21 cellular contexts compared by ENCODE assay signal in the genomic region with DNA sequence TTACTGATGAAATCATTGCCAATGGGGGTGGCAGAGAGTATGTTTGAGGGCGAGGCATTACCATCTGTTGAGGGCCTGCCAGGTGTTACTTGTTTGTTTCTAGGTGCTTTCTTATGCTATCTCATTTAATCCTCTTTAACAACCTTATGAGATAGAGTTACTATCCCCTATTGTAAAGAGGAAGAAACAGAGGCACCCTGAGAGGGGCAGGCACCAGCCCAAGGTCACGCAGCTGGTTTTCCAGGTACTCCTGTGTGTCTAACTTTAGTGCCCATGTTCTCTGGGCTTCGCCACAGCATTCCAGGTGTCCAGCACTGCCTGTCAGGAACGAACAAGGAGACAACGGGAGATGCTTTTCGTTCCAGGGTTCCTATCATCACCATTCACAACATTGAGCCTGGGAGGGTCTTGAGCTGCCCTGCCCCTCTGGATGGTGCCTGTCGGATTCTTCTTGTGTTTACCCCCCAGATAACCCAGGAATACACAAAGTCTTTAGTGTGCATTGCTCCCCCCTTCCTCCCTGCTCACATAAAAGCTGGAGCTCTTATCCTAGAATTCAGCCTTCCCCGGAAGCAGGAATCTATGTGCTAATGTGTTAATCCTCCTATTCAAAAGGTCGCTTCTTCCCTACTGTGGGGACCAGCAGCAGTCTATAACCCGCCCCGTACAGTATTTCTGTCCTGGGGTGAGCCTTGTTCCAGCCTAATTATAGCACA. TPM values are rescaled to one million over a fixed set of nuclear protein-coding genes. Genes with fewer than 3 reads are reported as not detected.
DNase-seq lines count a peak whose midpoint lies in the region; ATAC-seq and TF ChIP-seq lines count a peak whose summit lies in the region.
"Had no signal": no experiment of that assay in that cellular context is flagged by ENCODE, and none has a peak within 500 bp of the region (broad histone marks: within the 10 kb centered on the region; RNA-seq: fewer than 3 reads in every experiment).

No MANE protein-coding gene starts in this region.

- peaks cover 73% of the 10 kb centered on the region for H3K4me1 Mint-ChIP-seq in WTC11

- H3K9me3 Mint-ChIP-seq in WTC11 = no peaks in the 10 kb centered on the region

- CTCF ChIA-PET in WTC11 (lab: Charles Lee) = interaction anchor here (1.0 kb wide), 1 partner anchor 209 kb away, joined by 3 read pairs; no protein-coding TSS in a partner anchor

- no peaks in the 10 kb centered on the region for H3K36me3 Mint-ChIP-seq in WTC11
- H3K36me3 Mint-ChIP-seq: CD4-positive, CD25-positive, alpha-beta regulatory T cell had no signal

- H3K4me3 ChIP-seq in iPS-20b (ENCODE audit: low read length) = peak overlapping the region; percentile 8; the same call in 1 of the 2 replicates

- no peak for TF ChIP-seq CTCF in WTC11 (IDR thresholded peaks at IDR 0.05)

- no peaks in the 10 kb centered on the region for H3K36me3 ChIP-seq in iPS-20b (ENCODE audit: insufficient read depth, low read depth, low read length)
- H3K36me3 ChIP-seq: BE2C had no signal

- POLR2A ChIA-PET in WTC11 (lab: Charles Lee) = no interaction called here

- H3K4me1 ChIP-seq in iPS-20b (ENCODE audit: insufficient read depth, low read length) = peaks cover 34% of the 10 kb centered on the region
- H3K4me1 ChIP-seq: BE2C, Caco-2 had no signal

- H3K27ac Mint-ChIP-seq in WTC11 = peak overlapping the region; percentile 96
- H3K27ac Mint-ChIP-seq: CD4-positive, CD25-positive, alpha-beta regulatory T cell had no signal

- no peaks in the 10 kb centered on the region for H3K27me3 ChIP-seq in iPS-20b (ENCODE audit: insufficient read depth, low read length)
- H3K27me3 ChIP-seq: BE2C had no signal

- H3K9me3 ChIP-seq in iPS-20b (ENCODE audit: insufficient read depth, low read depth, low read length) = no peaks in the 10 kb centered on the region
- H3K9me3 ChIP-seq: BE2C, Caco-2, SK-N-SH had no signal

- peak; percentile 48 for DNase-seq in NCI-H82 (lab: John Stamatoyannopoulos, UW)
- DNase-seq in NCI-H82 treated with DMSO at 0.1 percent for 48 hours (lab: John Stamatoyannopoulos, UW; ENCODE audit: unreplicated experiment) = no peak
- DNase-seq in WTC11 (ENCODE audit: low spot score) = peak; percentile 30
- no peak for DNase-seq in EL
- no peak for DNase-seq in activated effector memory CD4-positive, alpha-beta T cell treated with anti-CD3 and anti-CD28 coated beads, Interleukin-2, amount 50 U/mL, for 16 hours
- no peak for DNase-seq in NCI-H510A treated with DMSO at 0.1 percent for 48 hours (lab: John Stamatoyannopoulos, UW)
- DNase-seq in NCI-H748 (lab: John Stamatoyannopoulos, UW; ENCODE audit: unreplicated experiment) = no peak
- DNase-seq: BE2C; Caco-2; CD4-positive, CD25-positive, alpha-beta regulatory T cell; DMS53; MV-4-11; NCI-H187; NCI-H446; NCI-H774; PC-3; RPMI8226; SHP77 treated with DMSO at 0.1 percent for 48 hours; SK-N-SH had no signal

- H3K27ac ChIP-seq in iPS-20b (ENCODE audit: low read length) = no peak overlapping the region
- H3K27ac ChIP-seq: KMS-11 had no signal

- peak; percentile 71 for ATAC-seq in WTC11
- ATAC-seq: PC-3 had no signal

- H3K4me3 Mint-ChIP-seq in WTC11 = peak overlapping the region; percentile 29; the same call in 1 of the 2 replicates
- H3K4me3 Mint-ChIP-seq: CD4-positive, CD25-positive, alpha-beta regulatory T cell had no signal

- H3K9ac ChIP-seq in iPS-20b (ENCODE audit: low read depth, low read length) = peak overlapping the region; percentile 58; the same call in 1 of the 2 replicates
- H3K9ac ChIP-seq: KMS-11, SK-N-SH had no signal

- H3K27me3 Mint-ChIP-seq in WTC11 (ENCODE audit: low read depth) = peaks cover 19% of the 10 kb centered on the region
- H3K27me3 Mint-ChIP-seq: CD4-positive, CD25-positive, alpha-beta regulatory T cell had no signal

TF ChIP-seq in WTC11, 78 proteins besides CTCF, POLR2A, EP300 and RAD21 (continues in another document):
- TF ChIP-seq ZNF423 (CRISPR knock-in tag; IDR thresholded peaks at IDR 0.05) (peak; percentile 73; the same call in 1 of the 2 replicates), TEAD1 (CRISPR knock-in tag; IDR thresholded peaks at IDR 0.05) (peak; percentile 59; the same call in 1 of the 2 replicates), RORB (CRISPR knock-in tag; IDR thresholded peaks at IDR 0.05) (no peak), FOXK1 (CRISPR knock-in tag; IDR thresholded peaks at IDR 0.05) (no peak; the same call in 1 of the 2 replicates), ZNF512 (CRISPR knock-in tag; IDR thresholded peaks at IDR 0.05; ENCODE audit: borderline replicate concordance) (no peak), ZNF263 (CRISPR knock-in tag; IDR thresholded peaks at IDR 0.05; ENCODE audit: low read depth) (no peak), SP1 (CRISPR knock-in tag; conservative IDR thresholded peaks at IDR 0.05) (no peak), NR3C1 (CRISPR knock-in tag; conservative IDR thresholded peaks at IDR 0.05; ENCODE audit: low read depth) (no peak), TCF7 (CRISPR knock-in tag; IDR thresholded peaks at IDR 0.05; ENCODE audit: low read depth) (no peak), NFE2L1 (CRISPR knock-in tag; IDR thresholded peaks at IDR 0.05) (no peak), CBFB (CRISPR knock-in tag; IDR thresholded peaks at IDR 0.05; ENCODE audit: low read depth) (no peak), TP53 (CRISPR knock-in tag; IDR thresholded peaks at IDR 0.05) (no peak), ZNF317 (CRISPR knock-in tag; IDR thresholded peaks at IDR 0.05; ENCODE audit: borderline replicate concordance, low read depth) (no peak), SOX15 (CRISPR knock-in tag; IDR thresholded peaks at IDR 0.05) (no peak), NFATC4 (CRISPR knock-in tag; IDR thresholded peaks at IDR 0.05) (no peak)
- TF ChIP-seq, protein P1, sequence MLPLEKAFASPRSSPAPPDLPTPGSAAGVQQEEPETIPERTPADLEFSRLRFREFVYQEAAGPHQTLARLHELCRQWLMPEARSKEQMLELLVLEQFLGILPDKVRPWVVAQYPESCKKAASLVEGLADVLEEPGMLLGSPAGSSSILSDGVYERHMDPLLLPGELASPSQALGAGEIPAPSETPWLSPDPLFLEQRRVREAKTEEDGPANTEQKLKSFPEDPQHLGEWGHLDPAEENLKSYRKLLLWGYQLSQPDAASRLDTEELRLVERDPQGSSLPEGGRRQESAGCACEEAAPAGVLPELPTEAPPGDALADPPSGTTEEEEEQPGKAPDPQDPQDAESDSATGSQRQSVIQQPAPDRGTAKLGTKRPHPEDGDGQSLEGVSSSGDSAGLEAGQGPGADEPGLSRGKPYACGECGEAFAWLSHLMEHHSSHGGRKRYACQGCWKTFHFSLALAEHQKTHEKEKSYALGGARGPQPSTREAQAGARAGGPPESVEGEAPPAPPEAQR (CRISPR knock-in tag; IDR thresholded peaks at IDR 0.05) = no peak
- TF ChIP-seq, protein P2, sequence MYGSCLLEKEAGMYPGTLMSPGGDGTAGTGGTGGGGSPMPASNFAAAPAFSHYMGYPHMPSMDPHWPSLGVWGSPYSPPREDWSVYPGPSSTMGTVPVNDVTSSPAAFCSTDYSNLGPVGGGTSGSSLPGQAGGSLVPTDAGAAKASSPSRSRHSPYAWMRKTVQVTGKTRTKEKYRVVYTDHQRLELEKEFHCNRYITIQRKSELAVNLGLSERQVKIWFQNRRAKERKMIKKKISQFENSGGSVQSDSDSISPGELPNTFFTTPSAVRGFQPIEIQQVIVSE (CRISPR knock-in tag; IDR thresholded peaks at IDR 0.05; ENCODE audit: borderline replicate concordance) = no peak
- TF ChIP-seq, protein P3, sequence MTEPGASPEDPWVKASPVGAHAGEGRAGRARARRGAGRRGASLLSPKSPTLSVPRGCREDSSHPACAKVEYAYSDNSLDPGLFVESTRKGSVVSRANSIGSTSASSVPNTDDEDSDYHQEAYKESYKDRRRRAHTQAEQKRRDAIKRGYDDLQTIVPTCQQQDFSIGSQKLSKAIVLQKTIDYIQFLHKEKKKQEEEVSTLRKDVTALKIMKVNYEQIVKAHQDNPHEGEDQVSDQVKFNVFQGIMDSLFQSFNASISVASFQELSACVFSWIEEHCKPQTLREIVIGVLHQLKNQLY (CRISPR knock-in tag; IDR thresholded peaks at IDR 0.05) = no peak
- TF ChIP-seq, protein P4, sequence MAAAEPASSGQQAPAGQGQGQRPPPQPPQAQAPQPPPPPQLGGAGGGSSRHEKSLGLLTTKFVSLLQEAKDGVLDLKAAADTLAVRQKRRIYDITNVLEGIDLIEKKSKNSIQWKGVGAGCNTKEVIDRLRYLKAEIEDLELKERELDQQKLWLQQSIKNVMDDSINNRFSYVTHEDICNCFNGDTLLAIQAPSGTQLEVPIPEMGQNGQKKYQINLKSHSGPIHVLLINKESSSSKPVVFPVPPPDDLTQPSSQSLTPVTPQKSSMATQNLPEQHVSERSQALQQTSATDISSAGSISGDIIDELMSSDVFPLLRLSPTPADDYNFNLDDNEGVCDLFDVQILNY (CRISPR knock-in tag; IDR thresholded peaks at IDR 0.05) = no peak
- TF ChIP-seq, protein P5, sequence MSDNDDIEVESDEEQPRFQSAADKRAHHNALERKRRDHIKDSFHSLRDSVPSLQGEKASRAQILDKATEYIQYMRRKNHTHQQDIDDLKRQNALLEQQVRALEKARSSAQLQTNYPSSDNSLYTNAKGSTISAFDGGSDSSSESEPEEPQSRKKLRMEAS (CRISPR knock-in tag; IDR thresholded peaks at IDR 0.05) = no peak

RNA-seq across cellular contexts. Expression of gene GPC4, which starts 24.9 kb away (rescaled TPM):
- 120 to 144 TPM (median 120 TPM) in 3 replicates for total RNA-seq in WTC11 (2021)
- total RNA-seq: CD4-positive, CD25-positive, alpha-beta regulatory T cell had no signal

Comparison
In these comparisons a context has a peak if more than half of its experiments do, and no peak if none do; other contexts are left out.
1. DNase-seq: peak in NCI-H82 (single experiment) and WTC11 (single experiment); none in NCI-H82 treated with DMSO at 0.1 percent for 48 hours (single experiment), EL (single experiment), activated effector memory CD4-positive, alpha-beta T cell treated with anti-CD3 and anti-CD28 coated beads, Interleukin-2, amount 50 U/mL, for 16 hours (single experiment), NCI-H510A treated with DMSO at 0.1 percent for 48 hours (single experiment) and NCI-H748 (single experiment).